In the genomic region with DNA sequence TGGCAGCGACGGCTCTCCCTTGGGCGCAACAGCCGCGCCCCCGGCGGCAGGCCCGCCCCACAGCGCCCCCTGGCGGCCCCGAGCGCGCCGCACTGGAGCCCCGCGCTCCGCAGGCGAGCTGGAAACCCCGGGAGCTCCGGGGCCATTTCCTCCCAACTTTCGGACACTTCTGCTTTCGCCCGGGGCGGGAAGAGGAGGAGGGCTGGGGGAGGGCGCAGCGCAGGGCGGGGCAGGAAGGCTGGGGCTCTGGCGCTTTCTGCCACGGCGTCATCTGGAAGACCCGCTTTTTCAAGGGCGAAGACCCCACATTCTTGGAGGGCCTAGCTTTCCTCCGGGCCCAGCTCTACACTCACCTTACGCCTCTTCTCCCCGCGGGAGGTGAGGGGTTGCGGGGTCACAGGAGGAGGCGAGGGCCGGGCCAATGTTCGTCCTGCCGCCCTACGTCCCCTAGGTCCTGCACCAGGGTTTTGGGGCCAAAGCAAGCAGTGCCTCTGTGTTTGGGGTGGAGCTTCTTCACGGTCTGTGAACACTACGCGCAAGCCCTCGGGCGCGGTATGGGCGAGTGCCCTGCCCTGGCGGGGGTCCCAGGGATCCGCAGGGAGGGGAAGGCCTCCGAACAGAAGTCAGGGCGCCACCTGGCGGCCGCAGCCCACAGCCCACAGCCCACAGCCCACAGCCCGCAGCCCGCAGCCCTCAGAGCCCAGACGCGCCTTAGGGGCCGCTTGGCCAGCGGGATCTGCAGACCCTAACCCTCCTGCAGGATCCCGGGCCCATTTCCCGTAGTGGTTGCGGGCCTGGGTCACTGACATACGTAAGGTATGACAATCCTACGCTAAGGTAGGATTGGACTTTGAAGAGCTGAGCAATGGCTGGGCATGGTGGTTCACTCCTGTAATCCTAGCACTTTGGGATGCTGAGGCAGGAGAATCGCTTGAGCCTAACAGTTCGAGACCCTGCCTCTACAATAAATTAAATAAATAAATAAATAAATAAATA, we compare ENCODE assay signal across 1 cellular context.
TF ChIP-seq lines count a peak whose summit lies in the region.

No MANE protein-coding gene starts in this region.

TF ChIP-seq in HEK293, 187 proteins besides CTCF, POLR2A, EP300 and RAD21 (continued from another document and continues in another):
- TF ChIP-seq ZNF449 (tag by site-specific recombination; IDR thresholded peaks at IDR 0.05): peak; percentile 47; the same call in 1 of the 2 replicates
- no peak for TF ChIP-seq ZNF311 (tag by site-specific recombination; IDR thresholded peaks at IDR 0.05; ENCODE audit: borderline replicate concordance)
- no peak for TF ChIP-seq ZNF830 (tag by site-specific recombination; IDR thresholded peaks at IDR 0.05; ENCODE audit: low read depth)
- no peak for TF ChIP-seq HOXD13 (CRISPR knock-in tag; IDR thresholded peaks at IDR 0.05; ENCODE audit: borderline replicate concordance)
- peak; percentile 44 for TF ChIP-seq ZNF629 (tag by site-specific recombination; IDR thresholded peaks at IDR 0.05)
- peak; percentile 82 for TF ChIP-seq KLF17 (tag by site-specific recombination; IDR thresholded peaks at IDR 0.05)
- TF ChIP-seq ZNF548 (tag by site-specific recombination; IDR thresholded peaks at IDR 0.05): no peak
- peak; percentile 95 for TF ChIP-seq GLIS2 (tag by site-specific recombination; IDR thresholded peaks at IDR 0.05)
- TF ChIP-seq, protein P1, sequence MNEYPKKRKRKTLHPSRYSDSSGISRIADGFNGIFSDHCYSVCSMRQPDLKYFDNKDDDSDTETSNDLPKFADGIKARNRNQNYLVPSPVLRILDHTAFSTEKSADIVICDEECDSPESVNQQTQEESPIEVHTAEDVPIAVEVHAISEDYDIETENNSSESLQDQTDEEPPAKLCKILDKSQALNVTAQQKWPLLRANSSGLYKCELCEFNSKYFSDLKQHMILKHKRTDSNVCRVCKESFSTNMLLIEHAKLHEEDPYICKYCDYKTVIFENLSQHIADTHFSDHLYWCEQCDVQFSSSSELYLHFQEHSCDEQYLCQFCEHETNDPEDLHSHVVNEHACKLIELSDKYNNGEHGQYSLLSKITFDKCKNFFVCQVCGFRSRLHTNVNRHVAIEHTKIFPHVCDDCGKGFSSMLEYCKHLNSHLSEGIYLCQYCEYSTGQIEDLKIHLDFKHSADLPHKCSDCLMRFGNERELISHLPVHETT (tag by site-specific recombination; IDR thresholded peaks at IDR 0.05): 0 out of 2 replicates have a peak, but pooled peaks have one; percentile 38
- peak; percentile 43; the same call in 1 of the 2 replicates for TF ChIP-seq SP7 (tag by site-specific recombination; IDR thresholded peaks at IDR 0.05)
- no peak for TF ChIP-seq ZNF473 (tag by site-specific recombination; IDR thresholded peaks at IDR 0.05)
- TF ChIP-seq ZFHX2 (tag by site-specific recombination; conservative IDR thresholded peaks at IDR 0.05): peak; percentile 21; the same call in 1 of the 2 replicates
- TF ChIP-seq KLF10 (tag by site-specific recombination; IDR thresholded peaks at IDR 0.05): peak; percentile 72; the same call in 1 of the 2 replicates
- TF ChIP-seq ZNF341 (tag by site-specific recombination; IDR thresholded peaks at IDR 0.05; ENCODE audit: low read depth): 0 out of 2 replicates have a peak, but pooled peaks have one; percentile 4
- no peak for TF ChIP-seq ZSCAN23 (tag by site-specific recombination; IDR thresholded peaks at IDR 0.05)
- 0 out of 2 replicates have a peak, but pooled peaks have one; percentile 23 for TF ChIP-seq ZNF561 (tag by site-specific recombination; IDR thresholded peaks at IDR 0.05; ENCODE audit: borderline replicate concordance)
- peak; percentile 86; the same call in 1 of the 2 replicates for TF ChIP-seq HIC1 (tag by site-specific recombination; IDR thresholded peaks at IDR 0.05)
- 0 out of 2 replicates have a peak, but pooled peaks have one; percentile 48 for TF ChIP-seq ZNF184 (tag by site-specific recombination; IDR thresholded peaks at IDR 0.05)
- TF ChIP-seq ZNF423 (tag by site-specific recombination; IDR thresholded peaks at IDR 0.05): peak; percentile 64; the same call in 1 of the 2 replicates
- 0 out of 2 replicates have a peak, but pooled peaks have one; percentile 9 for TF ChIP-seq PRDM4 (tag by site-specific recombination; IDR thresholded peaks at IDR 0.05)
- TF ChIP-seq ZBTB10 (tag by site-specific recombination; IDR thresholded peaks at IDR 0.05): peak; percentile 80
- TF ChIP-seq SP2 (tag by site-specific recombination; IDR thresholded peaks at IDR 0.05): peak; percentile 60
- 0 out of 2 replicates have a peak, but pooled peaks have one; percentile 35 for TF ChIP-seq ZNF843 (tag by site-specific recombination; IDR thresholded peaks at IDR 0.05)
- TF ChIP-seq PATZ1 (tag by site-specific recombination; IDR thresholded peaks at IDR 0.05): peak; percentile 89
- TF ChIP-seq ZIC2 (tag by site-specific recombination; IDR thresholded peaks at IDR 0.05): peak; percentile 63
- TF ChIP-seq ZNF155 (tag by site-specific recombination; IDR thresholded peaks at IDR 0.05): no peak
- TF ChIP-seq ZBTB7A (tag by site-specific recombination; IDR thresholded peaks at IDR 0.05; ENCODE audit: low read depth): peak; percentile 57; the same call in 1 of the 2 replicates
- peak; percentile 49 for TF ChIP-seq ZNF654 (tag by site-specific recombination; IDR thresholded peaks at IDR 0.05; ENCODE audit: low read depth)
- TF ChIP-seq ZSCAN4 (tag by site-specific recombination; IDR thresholded peaks at IDR 0.05): no peak
- TF ChIP-seq ZNF76 (tag by site-specific recombination; IDR thresholded peaks at IDR 0.05; ENCODE audit: borderline replicate concordance, low read depth): peak; percentile 43; the same call in 1 of the 2 replicates
- TF ChIP-seq SP3 (tag by site-specific recombination; IDR thresholded peaks at IDR 0.05): peak; percentile 60
- no peak for TF ChIP-seq ZNF223 (tag by site-specific recombination; IDR thresholded peaks at IDR 0.05)
- TF ChIP-seq IKZF3 (tag by site-specific recombination; IDR thresholded peaks at IDR 0.05): peak; percentile 81
- no peak for TF ChIP-seq RBAK (tag by site-specific recombination; IDR thresholded peaks at IDR 0.05)
- TF ChIP-seq ZNF2 (tag by site-specific recombination; IDR thresholded peaks at IDR 0.05): peak; percentile 70
- no peak for TF ChIP-seq ZNF624 (tag by site-specific recombination; IDR thresholded peaks at IDR 0.05)
- TF ChIP-seq AEBP2 (tag by site-specific recombination; IDR thresholded peaks at IDR 0.05; ENCODE audit: borderline replicate concordance): no peak
